ENCODE assay signal across 14 cellular contexts in genomic region chr18:44973282-44973681, GRCh38.
DNase-seq lines count a peak whose midpoint lies in the region; ATAC-seq, FAIRE-seq and TF ChIP-seq lines count a peak whose summit lies in the region.
"Had no signal": no experiment of that assay in that cellular context is flagged by ENCODE, and none has a peak within 500 bp of the region (broad histone marks: within the 10 kb centered on the region; RNA-seq: fewer than 3 reads in every experiment).

No MANE protein-coding gene starts in this region.

- DNase-seq in activated CD8-positive, alpha-beta T cell treated with anti-CD3 and anti-CD28 coated beads for 36 hours = peak; percentile 44
- DNase-seq in keratinocyte (ENCODE audit: low read depth, low spot score) (no peak), DMS114 treated with DMSO at 0.1 percent for 48 hours (lab: John Stamatoyannopoulos, UW; ENCODE audit: unreplicated experiment) (no peak)
- no peak for DNase-seq in T-helper 2 cell treated with Interferon-gamma antibody and Interleukin-4, amounts not matched to agents 5 μg/mL and 100 μg/mL, for 36 hours (ENCODE audit: low spot score)
- DNase-seq: activated CD4-positive, CD25-positive, alpha-beta regulatory T cell; IMR-90; naive thymus-derived CD8-positive, alpha-beta T cell; spleen had no signal

- H3K27ac ChIP-seq in C4-2B = no peak overlapping the region
- H3K27ac ChIP-seq in keratinocyte (ENCODE audit: control insufficient read depth, insufficient read depth, low read length) = no peak overlapping the region
- H3K27ac ChIP-seq in gastroesophageal sphincter = no peak overlapping the region
- H3K27ac ChIP-seq: spleen had no signal

- TF ChIP-seq CTCF in C4-2B (conservative IDR thresholded peaks at IDR 0.05) (peak; percentile 10; the same call in 1 of the 2 replicates), GM12873 (IDR thresholded peaks at IDR 0.05; ENCODE audit: insufficient read depth, low read depth, low read length, missing control alignments) (peak; percentile 33), keratinocyte (optimal IDR thresholded peaks at IDR 0.05 in 1 of 3, IDR thresholded peaks at IDR 0.05 in 1 of 3, conservative IDR thresholded peaks at IDR 0.05 in 1 of 3; ENCODE audit: extremely low read depth in 1 of 3, insufficient read depth in 2 of 3, low read length in 3 of 3) (peak in 2 of 3 experiments; percentile 17 to 41), gastroesophageal sphincter (IDR thresholded peaks at IDR 0.05) (no peak)
- TF ChIP-seq CTCF in activated CD8-positive, alpha-beta T cell treated with anti-CD3 and anti-CD28 coated beads for 36 hours (IDR thresholded peaks at IDR 0.05) = no peak

- H3K27me3 ChIP-seq in keratinocyte (ENCODE audit: control insufficient read depth, extremely low read depth, insufficient read depth, low read length) (no peaks in the 10 kb centered on the region), gastroesophageal sphincter (no peaks in the 10 kb centered on the region)
- H3K27me3 ChIP-seq: spleen had no signal

- POLR2A ChIA-PET in activated CD8-positive, alpha-beta T cell treated with anti-CD3 and anti-CD28 coated beads for 36 hours (lab: Charles Lee) = no interaction called here

- H3K79me2 ChIP-seq in keratinocyte (ENCODE audit: control insufficient read depth, insufficient read depth, low read length) = no peaks in the 10 kb centered on the region

- no peak for ATAC-seq in activated CD8-positive, alpha-beta T cell treated with anti-CD3 and anti-CD28 coated beads for 36 hours
- ATAC-seq in activated CD4-positive, CD25-positive, alpha-beta regulatory T cell treated with anti-CD3 and anti-CD28 coated beads, Interleukin-2, amount 50 U/mL, for 24 hours = no peak
- ATAC-seq in gastroesophageal sphincter = no peak
- ATAC-seq: effector memory CD8-positive, alpha-beta T cell; naive thymus-derived CD8-positive, alpha-beta T cell; Right ventricle myocardium inferior had no signal

- H3K4me3 Mint-ChIP-seq in activated CD8-positive, alpha-beta T cell treated with anti-CD3 and anti-CD28 coated beads for 36 hours = no peak overlapping the region
- H3K4me3 Mint-ChIP-seq in T-helper 2 cell treated with Interferon-gamma antibody and Interleukin-4, amounts not matched to agents 5 μg/mL and 100 μg/mL, for 36 hours = no peak overlapping the region
- H3K4me3 Mint-ChIP-seq: effector memory CD8-positive, alpha-beta T cell; naive thymus-derived CD8-positive, alpha-beta T cell had no signal

- H3K4me1 Mint-ChIP-seq in activated CD8-positive, alpha-beta T cell treated with anti-CD3 and anti-CD28 coated beads for 36 hours (ENCODE audit: low read depth) = no peaks in the 10 kb centered on the region
- H3K4me1 Mint-ChIP-seq in T-helper 2 cell treated with Interferon-gamma antibody and Interleukin-4, amounts not matched to agents 5 μg/mL and 100 μg/mL, for 36 hours (ENCODE audit: low read depth) = no peaks in the 10 kb centered on the region
- H3K4me1 Mint-ChIP-seq: naive thymus-derived CD8-positive, alpha-beta T cell had no signal

- CTCF ChIA-PET in activated CD8-positive, alpha-beta T cell treated with anti-CD3 and anti-CD28 coated beads for 36 hours (lab: Charles Lee) = no interaction called here

- H3K9ac ChIP-seq in keratinocyte (ENCODE audit: control insufficient read depth, extremely low read depth, insufficient read depth, low read length) = no peak overlapping the region

- WGBS in gastroesophageal sphincter (ENCODE audit: low coverage in 1 of 2), 2 donors = 86 to 100% methylated on average over 1 to 2 of the region's 2 CpGs

- no peaks in the 10 kb centered on the region for H3K36me3 ChIP-seq in keratinocyte (ENCODE audit: control insufficient read depth in 2 of 2, extremely low read depth in 1 of 2, insufficient read depth in 2 of 2, low read length in 2 of 2)
- no peaks in the 10 kb centered on the region for H3K36me3 ChIP-seq in gastroesophageal sphincter
- H3K36me3 ChIP-seq: spleen had no signal

- H3K4me3 ChIP-seq in keratinocyte (ENCODE audit: control insufficient read depth in 2 of 3, extremely low read depth in 1 of 3, insufficient read depth in 2 of 3, low read depth in 1 of 3, low read length in 3 of 3) = no peak overlapping the region
- H3K4me3 ChIP-seq in gastroesophageal sphincter = no peak overlapping the region
- H3K4me3 ChIP-seq: spleen had no signal

- H3K9me3 ChIP-seq in keratinocyte (ENCODE audit: control insufficient read depth, low read depth, low read length) = no peaks in the 10 kb centered on the region
- H3K9me3 ChIP-seq in gastroesophageal sphincter = no peaks in the 10 kb centered on the region
- H3K9me3 ChIP-seq: spleen had no signal

- H3K36me3 Mint-ChIP-seq in activated CD8-positive, alpha-beta T cell treated with anti-CD3 and anti-CD28 coated beads for 36 hours (ENCODE audit: low read depth) = no peaks in the 10 kb centered on the region
- H3K36me3 Mint-ChIP-seq in T-helper 2 cell treated with Interferon-gamma antibody and Interleukin-4, amounts not matched to agents 5 μg/mL and 100 μg/mL, for 36 hours (ENCODE audit: low read depth) = no peaks in the 10 kb centered on the region
- H3K36me3 Mint-ChIP-seq: naive thymus-derived CD8-positive, alpha-beta T cell had no signal

- TF ChIP-seq POLR2A in gastroesophageal sphincter (IDR thresholded peaks at IDR 0.05) = no peak

- H3K27me3 Mint-ChIP-seq in activated CD8-positive, alpha-beta T cell treated with anti-CD3 and anti-CD28 coated beads for 36 hours = no peaks in the 10 kb centered on the region
- no peaks in the 10 kb centered on the region for H3K27me3 Mint-ChIP-seq in T-helper 2 cell treated with Interferon-gamma antibody and Interleukin-4, amounts not matched to agents 5 μg/mL and 100 μg/mL, for 36 hours (ENCODE audit: low read depth)

- H3K4me1 ChIP-seq in keratinocyte (ENCODE audit: control insufficient read depth, extremely low read depth, insufficient read depth, low read length) (no peaks in the 10 kb centered on the region), gastroesophageal sphincter (no peaks in the 10 kb centered on the region)

- H3K4me2 ChIP-seq in keratinocyte (ENCODE audit: control insufficient read depth, extremely low read depth, insufficient read depth, low read depth, low read length) = no peak overlapping the region

- dilution Hi-C loops in keratinocyte (cut with MboI; ENCODE audit: extremely low pct_ligation_motif_present, low sequenced_read_pairs) = no loop called here

- no peak for FAIRE-seq in keratinocyte (lab: Jason Lieb, UNC)

- no peaks in the 10 kb centered on the region for H3K9me1 ChIP-seq in keratinocyte (ENCODE audit: control insufficient read depth, extremely low read depth, insufficient read depth, low read length)

- H3K27ac Mint-ChIP-seq in activated CD8-positive, alpha-beta T cell treated with anti-CD3 and anti-CD28 coated beads for 36 hours = no peak overlapping the region
- no peak overlapping the region for H3K27ac Mint-ChIP-seq in T-helper 2 cell treated with Interferon-gamma antibody and Interleukin-4, amounts not matched to agents 5 μg/mL and 100 μg/mL, for 36 hours
- H3K27ac Mint-ChIP-seq: effector memory CD8-positive, alpha-beta T cell had no signal

- intact Hi-C loops in activated CD8-positive, alpha-beta T cell treated with anti-CD3 and anti-CD28 coated beads for 36 hours (cut with micrococcal nuclease) = no loop called here

- no peaks in the 10 kb centered on the region for H3K9me3 Mint-ChIP-seq in activated CD8-positive, alpha-beta T cell treated with anti-CD3 and anti-CD28 coated beads for 36 hours
- H3K9me3 Mint-ChIP-seq in T-helper 2 cell treated with Interferon-gamma antibody and Interleukin-4, amounts not matched to agents 5 μg/mL and 100 μg/mL, for 36 hours = no peaks in the 10 kb centered on the region
- H3K9me3 Mint-ChIP-seq: effector memory CD8-positive, alpha-beta T cell; naive thymus-derived CD8-positive, alpha-beta T cell had no signal

- no peak overlapping the region for H2AFZ ChIP-seq in keratinocyte (ENCODE audit: control insufficient read depth, low read length)

- no peak for TF ChIP-seq EP300 in gastroesophageal sphincter (IDR thresholded peaks at IDR 0.05)

- no peaks in the 10 kb centered on the region for H4K20me1 ChIP-seq in keratinocyte (ENCODE audit: control insufficient read depth, extremely low read depth, insufficient read depth, low read length)

Comparison
In these comparisons a context has a peak if more than half of its experiments do, and no peak if none do; other contexts are left out.
1. CTCF ChIP-seq: peak in C4-2B (single experiment), GM12873 (single experiment) and keratinocyte (2 of 3); none in activated CD8-positive, alpha-beta T cell treated with anti-CD3 and anti-CD28 coated beads for 36 hours (single experiment) and gastroesophageal sphincter (0 of 4).